26 cellular contexts compared by ENCODE assay signal in genomic region chr3:124905093-124905492, GRCh38. TPM values are rescaled to one million over a fixed set of nuclear protein-coding genes. Genes with fewer than 3 reads are reported as not detected.
DNase-seq lines count a peak whose midpoint lies in the region; ATAC-seq lines count a peak whose summit lies in the region.
"Had no signal": no experiment of that assay in that cellular context is flagged by ENCODE, and none has a peak within 500 bp of the region (broad histone marks: within the 10 kb centered on the region; RNA-seq: fewer than 3 reads in every experiment).

No MANE protein-coding gene starts in this region.

- peak; percentile 6 for ATAC-seq in left colon
- no peak for ATAC-seq in T-cell (replicated peaks in 1 of 4)
- ATAC-seq: GM12878 had no signal

- H3K27ac Mint-ChIP-seq in T-cell = no peak overlapping the region
- H3K27ac Mint-ChIP-seq: CD14-positive monocyte; CD4-positive, CD25-positive, alpha-beta regulatory T cell; CD8-positive, alpha-beta memory T cell had no signal

- no peaks in the 10 kb centered on the region for H3K36me3 Mint-ChIP-seq in T-cell
- H3K36me3 Mint-ChIP-seq: CD14-positive monocyte; CD4-positive, alpha-beta memory T cell; CD4-positive, CD25-positive, alpha-beta regulatory T cell; CD8-positive, alpha-beta memory T cell had no signal

- peaks cover 7 to 12% (median 8%) of the 10 kb centered on the region in 3 donors for H3K4me1 Mint-ChIP-seq in T-cell

- intact Hi-C loops in left colon (cut with DNase I, micrococcal nuclease) = no loop called here

- DNase-seq in HT1080 (ENCODE audit: low read depth) = peak; percentile 32
- DNase-seq in M059J (ENCODE audit: low read depth) = peak; percentile 18
- DNase-seq in left colon = no peak
- DNase-seq in T-cell = no peak
- no peak for DNase-seq in HUDEP-2 (lab: John Stamatoyannopoulos, UW; ENCODE audit: unreplicated experiment in 76 of 76)
- no peak for DNase-seq in SHP77 treated with DMSO at 0.1 percent for 48 hours (lab: John Stamatoyannopoulos, UW)
- DNase-seq: 8988T; ACHN; BE2C; C1 segment of cervical spinal cord; CD4-positive, alpha-beta memory T cell; CD4-positive, CD25-positive, alpha-beta regulatory T cell; CD8-positive, alpha-beta memory T cell; COR-L47; DMS 273 treated with DMSO at 0.1 percent for 48 hours; DMS153; DMS53; DMS79; DND-41; EL; GDM1 had no signal

- no peak overlapping the region for H3K4me3 Mint-ChIP-seq in T-cell
- H3K4me3 Mint-ChIP-seq: CD14-positive monocyte; CD4-positive, alpha-beta memory T cell; CD4-positive, CD25-positive, alpha-beta regulatory T cell; CD8-positive, alpha-beta memory T cell had no signal

- no peaks in the 10 kb centered on the region for H3K9me3 Mint-ChIP-seq in T-cell
- H3K9me3 Mint-ChIP-seq: CD4-positive, alpha-beta memory T cell; CD4-positive, CD25-positive, alpha-beta regulatory T cell; CD8-positive, alpha-beta memory T cell had no signal

- CTCF ChIA-PET in T-cell (lab: Charles Lee) = no interaction called here

- peaks cover 8 to 24% of the 10 kb centered on the region in 2 donors for H3K27me3 Mint-ChIP-seq in T-cell

- POLR2A ChIA-PET in T-cell (lab: Charles Lee) = no interaction called here

RNA-seq across cellular contexts. Expression of gene ITGB5, which starts 17.9 kb away (rescaled TPM):
- total RNA-seq in HT1080 (2014; rRNA removed; shearing (Covaris generic)) = 150 and 185 TPM in 2 replicates
- polyA plus RNA-seq in HT1080 (2015; cell fraction: cytosol; rRNA removed) = 230 and 272 TPM in 2 replicates
- polyA plus RNA-seq in HT1080 (2015; cell fraction: nucleus; rRNA removed) = 292 and 316 TPM in 2 replicates
- 182 and 224 TPM in 2 replicates for total RNA-seq in M059J (2014; rRNA removed; shearing (Covaris generic))
- 100 to 1,000 TPM in 1 of 2 donors, 10 to 100 TPM in 1; 93.0 to 103 TPM for total RNA-seq in left colon
- 1 to 10 TPM; 1.2 to 2.5 (median 1.7) TPM for total RNA-seq in T-cell

RNA-seq across cellular contexts. Expression of gene MUC13, which starts 29.5 kb away (rescaled TPM):
- total RNA-seq in HT1080 (2014; rRNA removed; shearing (Covaris generic)) = 0.16 and 0.33 TPM in 2 replicates
- 0.94 and 1.1 TPM in 2 replicates for polyA plus RNA-seq in HT1080 (2015; cell fraction: cytosol; rRNA removed)
- 1.4 and 2.2 TPM in 2 replicates for polyA plus RNA-seq in HT1080 (2015; cell fraction: nucleus; rRNA removed)
- 0.20 TPM in 1 of 2 replicates, not detected in the other for total RNA-seq in M059J (2014; rRNA removed; shearing (Covaris generic))
- total RNA-seq in left colon = 1,000 to 10,000 TPM; 1,001 to 1,021 TPM
- 1 to 10 TPM in 1 of 5 donors, under 1 TPM in 4; 0.13 to 6.7 (median 0.18) TPM for total RNA-seq in T-cell
- total RNA-seq: A673; CD4-positive, alpha-beta memory T cell; CD8-positive, alpha-beta memory T cell; G401 had no signal
- polyA plus RNA-seq: AG04450; CD14-positive monocyte; CD4-positive, alpha-beta memory T cell; CD4-positive, CD25-positive, alpha-beta regulatory T cell; CD8-positive, alpha-beta memory T cell had no signal

Comparison
In these comparisons a context has a peak if more than half of its experiments do, and no peak if none do; other contexts are left out.
1. DNase-seq: peak in HT1080 (single experiment) and M059J (single experiment); none in left colon (0 of 2), T-cell (0 of 34), HUDEP-2 (0 of 76) and SHP77 treated with DMSO at 0.1 percent for 48 hours (single experiment).
2. RNA of gene ITGB5, which starts 17.9 kb away (total RNA-seq): 182 to 224 TPM in M059J, 150 to 185 TPM in HT1080 and 93.0 to 103 TPM in left colon; 1.2 to 2.5 TPM in T-cell; every median in the first group is over 10 times any median in the second.
3. RNA of gene MUC13, which starts 29.5 kb away (total RNA-seq): 1,001 to 1,021 TPM in left colon; 0.20 TPM in M059J, 0.13 to 6.7 TPM in T-cell and 0.16 to 0.33 TPM in HT1080; every median in the first group is over 100 times any median in the second.